ENCODE assay signal across 1 cellular context in the genomic region with DNA sequence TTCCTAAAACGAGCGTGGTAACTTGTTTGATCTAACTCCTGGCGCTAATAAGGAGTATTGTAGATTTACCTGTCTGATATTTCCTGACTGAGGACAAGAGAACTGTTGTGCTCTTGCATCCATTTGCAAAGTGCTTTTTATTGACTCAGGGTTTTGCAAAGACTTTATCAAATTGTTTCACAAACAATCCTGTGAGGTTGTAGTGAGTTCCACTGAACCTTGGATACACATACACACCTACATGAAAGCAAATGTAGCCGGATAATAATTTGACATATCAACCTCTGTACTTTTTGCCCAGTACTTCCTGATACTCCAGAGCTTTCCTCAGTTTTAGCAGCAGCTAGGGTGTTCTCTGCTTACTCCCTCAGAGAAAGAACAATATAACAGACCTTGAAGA.
TF ChIP-seq lines count a peak whose summit lies in the region.

No MANE protein-coding gene starts in this region.

TF ChIP-seq in HepG2, 621 proteins besides CTCF, POLR2A, EP300 and RAD21 (continued from another document and continues in another):
- TF ChIP-seq, protein P1, sequence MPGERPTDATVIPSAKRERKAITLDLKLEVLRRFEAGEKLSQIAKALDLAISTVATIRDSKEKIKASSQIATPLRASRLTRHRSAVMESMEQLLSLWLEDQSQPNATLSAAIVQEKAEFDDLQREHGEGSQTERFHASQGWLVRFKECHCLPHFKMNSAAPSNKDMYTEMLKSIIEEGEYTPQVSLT (CRISPR knock-in tag; IDR thresholded peaks at IDR 0.05; ENCODE audit: borderline replicate concordance, low read depth) = no peak
- no peak for TF ChIP-seq BRD4 (CRISPR knock-in tag; IDR thresholded peaks at IDR 0.05)
- no peak for TF ChIP-seq ZNF441 (CRISPR knock-in tag; IDR thresholded peaks at IDR 0.05; ENCODE audit: borderline replicate concordance)
- TF ChIP-seq, protein P2, sequence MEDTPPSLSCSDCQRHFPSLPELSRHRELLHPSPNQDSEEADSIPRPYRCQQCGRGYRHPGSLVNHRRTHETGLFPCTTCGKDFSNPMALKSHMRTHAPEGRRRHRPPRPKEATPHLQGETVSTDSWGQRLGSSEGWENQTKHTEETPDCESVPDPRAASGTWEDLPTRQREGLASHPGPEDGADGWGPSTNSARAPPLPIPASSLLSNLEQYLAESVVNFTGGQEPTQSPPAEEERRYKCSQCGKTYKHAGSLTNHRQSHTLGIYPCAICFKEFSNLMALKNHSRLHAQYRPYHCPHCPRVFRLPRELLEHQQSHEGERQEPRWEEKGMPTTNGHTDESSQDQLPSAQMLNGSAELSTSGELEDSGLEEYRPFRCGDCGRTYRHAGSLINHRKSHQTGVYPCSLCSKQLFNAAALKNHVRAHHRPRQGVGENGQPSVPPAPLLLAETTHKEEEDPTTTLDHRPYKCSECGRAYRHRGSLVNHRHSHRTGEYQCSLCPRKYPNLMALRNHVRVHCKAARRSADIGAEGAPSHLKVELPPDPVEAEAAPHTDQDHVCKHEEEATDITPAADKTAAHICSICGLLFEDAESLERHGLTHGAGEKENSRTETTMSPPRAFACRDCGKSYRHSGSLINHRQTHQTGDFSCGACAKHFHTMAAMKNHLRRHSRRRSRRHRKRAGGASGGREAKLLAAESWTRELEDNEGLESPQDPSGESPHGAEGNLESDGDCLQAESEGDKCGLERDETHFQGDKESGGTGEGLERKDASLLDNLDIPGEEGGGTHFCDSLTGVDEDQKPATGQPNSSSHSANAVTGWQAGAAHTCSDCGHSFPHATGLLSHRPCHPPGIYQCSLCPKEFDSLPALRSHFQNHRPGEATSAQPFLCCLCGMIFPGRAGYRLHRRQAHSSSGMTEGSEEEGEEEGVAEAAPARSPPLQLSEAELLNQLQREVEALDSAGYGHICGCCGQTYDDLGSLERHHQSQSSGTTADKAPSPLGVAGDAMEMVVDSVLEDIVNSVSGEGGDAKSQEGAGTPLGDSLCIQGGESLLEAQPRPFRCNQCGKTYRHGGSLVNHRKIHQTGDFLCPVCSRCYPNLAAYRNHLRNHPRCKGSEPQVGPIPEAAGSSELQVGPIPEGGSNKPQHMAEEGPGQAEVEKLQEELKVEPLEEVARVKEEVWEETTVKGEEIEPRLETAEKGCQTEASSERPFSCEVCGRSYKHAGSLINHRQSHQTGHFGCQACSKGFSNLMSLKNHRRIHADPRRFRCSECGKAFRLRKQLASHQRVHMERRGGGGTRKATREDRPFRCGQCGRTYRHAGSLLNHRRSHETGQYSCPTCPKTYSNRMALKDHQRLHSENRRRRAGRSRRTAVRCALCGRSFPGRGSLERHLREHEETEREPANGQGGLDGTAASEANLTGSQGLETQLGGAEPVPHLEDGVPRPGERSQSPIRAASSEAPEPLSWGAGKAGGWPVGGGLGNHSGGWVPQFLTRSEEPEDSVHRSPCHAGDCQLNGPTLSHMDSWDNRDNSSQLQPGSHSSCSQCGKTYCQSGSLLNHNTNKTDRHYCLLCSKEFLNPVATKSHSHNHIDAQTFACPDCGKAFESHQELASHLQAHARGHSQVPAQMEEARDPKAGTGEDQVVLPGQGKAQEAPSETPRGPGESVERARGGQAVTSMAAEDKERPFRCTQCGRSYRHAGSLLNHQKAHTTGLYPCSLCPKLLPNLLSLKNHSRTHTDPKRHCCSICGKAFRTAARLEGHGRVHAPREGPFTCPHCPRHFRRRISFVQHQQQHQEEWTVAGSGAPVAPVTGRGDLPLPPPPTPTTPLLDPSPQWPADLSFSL (CRISPR knock-in tag; IDR thresholded peaks at IDR 0.05) = no peak
- TF ChIP-seq GATAD1 (CRISPR knock-in tag; IDR thresholded peaks at IDR 0.05) = no peak
- TF ChIP-seq SOX13 (IDR thresholded peaks at IDR 0.05) = 0 out of 2 replicates have a peak, but pooled peaks have one; percentile 27
- TF ChIP-seq SOX13 (CRISPR knock-in tag; conservative IDR thresholded peaks at IDR 0.05 in 1 of 2, IDR thresholded peaks at IDR 0.05 in 1 of 2) = peak in 1 of 2 experiments; percentile 53; a peak in 1 of 4 replicates
- TF ChIP-seq RELA (CRISPR knock-in tag; IDR thresholded peaks at IDR 0.05) = no peak
- no peak for TF ChIP-seq FIP1L1 (IDR thresholded peaks at IDR 0.05; ENCODE audit: borderline replicate concordance, insufficient read depth, low read depth, low read length)
- TF ChIP-seq ZNF567 (CRISPR knock-in tag; IDR thresholded peaks at IDR 0.05; ENCODE audit: borderline replicate concordance) = no peak
- TF ChIP-seq, protein P3, sequence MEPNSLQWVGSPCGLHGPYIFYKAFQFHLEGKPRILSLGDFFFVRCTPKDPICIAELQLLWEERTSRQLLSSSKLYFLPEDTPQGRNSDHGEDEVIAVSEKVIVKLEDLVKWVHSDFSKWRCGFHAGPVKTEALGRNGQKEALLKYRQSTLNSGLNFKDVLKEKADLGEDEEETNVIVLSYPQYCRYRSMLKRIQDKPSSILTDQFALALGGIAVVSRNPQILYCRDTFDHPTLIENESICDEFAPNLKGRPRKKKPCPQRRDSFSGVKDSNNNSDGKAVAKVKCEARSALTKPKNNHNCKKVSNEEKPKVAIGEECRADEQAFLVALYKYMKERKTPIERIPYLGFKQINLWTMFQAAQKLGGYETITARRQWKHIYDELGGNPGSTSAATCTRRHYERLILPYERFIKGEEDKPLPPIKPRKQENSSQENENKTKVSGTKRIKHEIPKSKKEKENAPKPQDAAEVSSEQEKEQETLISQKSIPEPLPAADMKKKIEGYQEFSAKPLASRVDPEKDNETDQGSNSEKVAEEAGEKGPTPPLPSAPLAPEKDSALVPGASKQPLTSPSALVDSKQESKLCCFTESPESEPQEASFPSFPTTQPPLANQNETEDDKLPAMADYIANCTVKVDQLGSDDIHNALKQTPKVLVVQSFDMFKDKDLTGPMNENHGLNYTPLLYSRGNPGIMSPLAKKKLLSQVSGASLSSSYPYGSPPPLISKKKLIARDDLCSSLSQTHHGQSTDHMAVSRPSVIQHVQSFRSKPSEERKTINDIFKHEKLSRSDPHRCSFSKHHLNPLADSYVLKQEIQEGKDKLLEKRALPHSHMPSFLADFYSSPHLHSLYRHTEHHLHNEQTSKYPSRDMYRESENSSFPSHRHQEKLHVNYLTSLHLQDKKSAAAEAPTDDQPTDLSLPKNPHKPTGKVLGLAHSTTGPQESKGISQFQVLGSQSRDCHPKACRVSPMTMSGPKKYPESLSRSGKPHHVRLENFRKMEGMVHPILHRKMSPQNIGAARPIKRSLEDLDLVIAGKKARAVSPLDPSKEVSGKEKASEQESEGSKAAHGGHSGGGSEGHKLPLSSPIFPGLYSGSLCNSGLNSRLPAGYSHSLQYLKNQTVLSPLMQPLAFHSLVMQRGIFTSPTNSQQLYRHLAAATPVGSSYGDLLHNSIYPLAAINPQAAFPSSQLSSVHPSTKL (CRISPR knock-in tag; IDR thresholded peaks at IDR 0.05) = peak; percentile 43; the same call in 1 of the 2 replicates
- TF ChIP-seq U2AF2 (IDR thresholded peaks at IDR 0.05; ENCODE audit: low read depth, low read length) = no peak
- TF ChIP-seq ZNF460 (CRISPR knock-in tag; IDR thresholded peaks at IDR 0.05; ENCODE audit: borderline replicate concordance) = no peak
- TF ChIP-seq, protein P4, sequence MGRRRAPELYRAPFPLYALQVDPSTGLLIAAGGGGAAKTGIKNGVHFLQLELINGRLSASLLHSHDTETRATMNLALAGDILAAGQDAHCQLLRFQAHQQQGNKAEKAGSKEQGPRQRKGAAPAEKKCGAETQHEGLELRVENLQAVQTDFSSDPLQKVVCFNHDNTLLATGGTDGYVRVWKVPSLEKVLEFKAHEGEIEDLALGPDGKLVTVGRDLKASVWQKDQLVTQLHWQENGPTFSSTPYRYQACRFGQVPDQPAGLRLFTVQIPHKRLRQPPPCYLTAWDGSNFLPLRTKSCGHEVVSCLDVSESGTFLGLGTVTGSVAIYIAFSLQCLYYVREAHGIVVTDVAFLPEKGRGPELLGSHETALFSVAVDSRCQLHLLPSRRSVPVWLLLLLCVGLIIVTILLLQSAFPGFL (CRISPR knock-in tag; IDR thresholded peaks at IDR 0.05) = no peak
- TF ChIP-seq ZNF382 (CRISPR knock-in tag; IDR thresholded peaks at IDR 0.05; ENCODE audit: borderline replicate concordance) = no peak
- TF ChIP-seq POLR2G (IDR thresholded peaks at IDR 0.05; ENCODE audit: low read depth, low read length) = no peak
- no peak for TF ChIP-seq CC2D1A (CRISPR knock-in tag; IDR thresholded peaks at IDR 0.05)
- TF ChIP-seq YEATS2 (CRISPR knock-in tag; IDR thresholded peaks at IDR 0.05; ENCODE audit: borderline replicate concordance) = no peak
- no peak for TF ChIP-seq ESRRA (CRISPR knock-in tag; IDR thresholded peaks at IDR 0.05; ENCODE audit: low read depth)
- TF ChIP-seq FOXA1 (IDR thresholded peaks at IDR 0.05) = no peak
- peak; percentile 20; the same call in 1 of the 2 replicates for TF ChIP-seq FOXA1 (CRISPR knock-in tag; IDR thresholded peaks at IDR 0.05)
- no peak for TF ChIP-seq SPEN (CRISPR knock-in tag; IDR thresholded peaks at IDR 0.05; ENCODE audit: low read depth)
- peak; percentile 37; the same call in 1 of the 2 replicates for TF ChIP-seq NFIC (IDR thresholded peaks at IDR 0.05; ENCODE audit: low read length)
- TF ChIP-seq, protein P5, sequence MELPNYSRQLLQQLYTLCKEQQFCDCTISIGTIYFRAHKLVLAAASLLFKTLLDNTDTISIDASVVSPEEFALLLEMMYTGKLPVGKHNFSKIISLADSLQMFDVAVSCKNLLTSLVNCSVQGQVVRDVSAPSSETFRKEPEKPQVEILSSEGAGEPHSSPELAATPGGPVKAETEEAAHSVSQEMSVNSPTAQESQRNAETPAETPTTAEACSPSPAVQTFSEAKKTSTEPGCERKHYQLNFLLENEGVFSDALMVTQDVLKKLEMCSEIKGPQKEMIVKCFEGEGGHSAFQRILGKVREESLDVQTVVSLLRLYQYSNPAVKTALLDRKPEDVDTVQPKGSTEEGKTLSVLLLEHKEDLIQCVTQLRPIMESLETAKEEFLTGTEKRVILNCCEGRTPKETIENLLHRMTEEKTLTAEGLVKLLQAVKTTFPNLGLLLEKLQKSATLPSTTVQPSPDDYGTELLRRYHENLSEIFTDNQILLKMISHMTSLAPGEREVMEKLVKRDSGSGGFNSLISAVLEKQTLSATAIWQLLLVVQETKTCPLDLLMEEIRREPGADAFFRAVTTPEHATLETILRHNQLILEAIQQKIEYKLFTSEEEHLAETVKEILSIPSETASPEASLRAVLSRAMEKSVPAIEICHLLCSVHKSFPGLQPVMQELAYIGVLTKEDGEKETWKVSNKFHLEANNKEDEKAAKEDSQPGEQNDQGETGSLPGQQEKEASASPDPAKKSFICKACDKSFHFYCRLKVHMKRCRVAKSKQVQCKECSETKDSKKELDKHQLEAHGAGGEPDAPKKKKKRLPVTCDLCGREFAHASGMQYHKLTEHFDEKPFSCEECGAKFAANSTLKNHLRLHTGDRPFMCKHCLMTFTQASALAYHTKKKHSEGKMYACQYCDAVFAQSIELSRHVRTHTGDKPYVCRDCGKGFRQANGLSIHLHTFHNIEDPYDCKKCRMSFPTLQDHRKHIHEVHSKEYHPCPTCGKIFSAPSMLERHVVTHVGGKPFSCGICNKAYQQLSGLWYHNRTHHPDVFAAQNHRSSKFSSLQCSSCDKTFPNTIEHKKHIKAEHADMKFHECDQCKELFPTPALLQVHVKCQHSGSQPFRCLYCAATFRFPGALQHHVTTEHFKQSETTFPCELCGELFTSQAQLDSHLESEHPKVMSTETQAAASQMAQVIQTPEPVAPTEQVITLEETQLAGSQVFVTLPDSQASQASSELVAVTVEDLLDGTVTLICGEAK (IDR thresholded peaks at IDR 0.05) = no peak
- TF ChIP-seq, protein P5 (CRISPR knock-in tag; IDR thresholded peaks at IDR 0.05) = no peak
- TF ChIP-seq PHF5A (CRISPR knock-in tag; IDR thresholded peaks at IDR 0.05; ENCODE audit: low read depth, unreplicated experiment) = no peak
- TF ChIP-seq ZSCAN20 (CRISPR knock-in tag; IDR thresholded peaks at IDR 0.05; ENCODE audit: borderline replicate concordance) = no peak
- TF ChIP-seq PHF21A (CRISPR knock-in tag; IDR thresholded peaks at IDR 0.05) = no peak
- TF ChIP-seq RBM22 (optimal IDR thresholded peaks at IDR 0.05; ENCODE audit: low read length) = no peak
- TF ChIP-seq, protein P6, sequence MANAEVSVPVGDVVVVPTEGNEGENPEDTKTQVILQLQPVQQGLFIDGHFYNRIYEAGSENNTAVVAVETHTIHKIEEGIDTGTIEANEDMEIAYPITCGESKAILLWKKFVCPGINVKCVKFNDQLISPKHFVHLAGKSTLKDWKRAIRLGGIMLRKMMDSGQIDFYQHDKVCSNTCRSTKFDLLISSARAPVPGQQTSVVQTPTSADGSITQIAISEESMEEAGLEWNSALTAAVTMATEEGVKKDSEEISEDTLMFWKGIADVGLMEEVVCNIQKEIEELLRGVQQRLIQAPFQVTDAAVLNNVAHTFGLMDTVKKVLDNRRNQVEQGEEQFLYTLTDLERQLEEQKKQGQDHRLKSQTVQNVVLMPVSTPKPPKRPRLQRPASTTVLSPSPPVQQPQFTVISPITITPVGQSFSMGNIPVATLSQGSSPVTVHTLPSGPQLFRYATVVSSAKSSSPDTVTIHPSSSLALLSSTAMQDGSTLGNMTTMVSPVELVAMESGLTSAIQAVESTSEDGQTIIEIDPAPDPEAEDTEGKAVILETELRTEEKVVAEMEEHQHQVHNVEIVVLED (CRISPR knock-in tag; IDR thresholded peaks at IDR 0.05; ENCODE audit: borderline replicate concordance) = no peak
- no peak for TF ChIP-seq MED1 (CRISPR knock-in tag; IDR thresholded peaks at IDR 0.05)
- no peak for TF ChIP-seq FOXP1 (IDR thresholded peaks at IDR 0.05)
- peak; percentile 48; the same call in 1 of the 2 replicates for TF ChIP-seq FOXP1 (CRISPR knock-in tag; IDR thresholded peaks at IDR 0.05)
- TF ChIP-seq HNF4G (IDR thresholded peaks at IDR 0.05; ENCODE audit: borderline replicate concordance, low read depth, low read length) = no peak
- TF ChIP-seq HNF4G (CRISPR knock-in tag; IDR thresholded peaks at IDR 0.05; ENCODE audit: borderline replicate concordance, low read depth) = no peak
- TF ChIP-seq RFX3 (CRISPR knock-in tag; IDR thresholded peaks at IDR 0.05) = no peak
- no peak for TF ChIP-seq ZNF616 (CRISPR knock-in tag; IDR thresholded peaks at IDR 0.05; ENCODE audit: low read depth)
- no peak for TF ChIP-seq RXRB (CRISPR knock-in tag; IDR thresholded peaks at IDR 0.05; ENCODE audit: borderline replicate concordance)
